In genomic region chr9:116345817-116346216, GRCh38 we compare ENCODE assay signal across 21 cellular contexts.
DNase-seq lines count a peak whose midpoint lies in the region; ATAC-seq, FAIRE-seq and TF ChIP-seq lines count a peak whose summit lies in the region.
"Had no signal": no experiment of that assay in that cellular context is flagged by ENCODE, and none has a peak within 500 bp of the region (broad histone marks: within the 10 kb centered on the region; RNA-seq: fewer than 3 reads in every experiment).

No MANE protein-coding gene starts in this region.

- H3K4me1 ChIP-seq in A549 (peaks cover 20% of the 10 kb centered on the region), IMR-90 (ENCODE audit: control insufficient read depth, insufficient read depth, low read length) (no peaks in the 10 kb centered on the region), heart right ventricle (peaks cover 0 to 9% (median 0%) of the 10 kb centered on the region in 9 donors), HepG2 (ENCODE audit: insufficient read depth, low read length) (peaks cover 35% of the 10 kb centered on the region)
- H3K4me1 ChIP-seq: Peyer's patch had no signal

- H3K27me3 ChIP-seq in IMR-90 (ENCODE audit: control insufficient read depth, insufficient read depth, low read length) (no peaks in the 10 kb centered on the region), heart right ventricle (no peaks in the 10 kb centered on the region), HepG2 (ENCODE audit: control insufficient read depth in 1 of 2, insufficient read depth in 2 of 2, low read length in 2 of 2) (no peaks in the 10 kb centered on the region)
- H3K27me3 ChIP-seq: Peyer's patch, SJSA1 had no signal

- H3K14ac ChIP-seq in IMR-90 (replicated peaks; ENCODE audit: low read depth, low read length) = no peak overlapping the region

- peaks cover 8% of the 10 kb centered on the region; the same call in 1 of the 2 replicates for H3K9me1 ChIP-seq in IMR-90 (ENCODE audit: insufficient read depth, low read length)

- WGBS in A549 (ENCODE audit: missing lambda C conversion rate) = 77% methylated on average over 3 of the region's 3 CpGs
- WGBS in IMR-90 (ENCODE audit: extremely low coverage in 2 of 2, insufficient read length in 1 of 2), 2 experiments = 40% methylated on average over 1 of the region's 3 CpGs; no CpG with 5 or more reads in 1 of the 2 experiments
- WGBS in heart right ventricle, 2 donors = 35 to 41% methylated on average over 3 of the region's 3 CpGs
- 40% methylated on average over 2 of the region's 3 CpGs for WGBS in HepG2 (ENCODE audit: low lambda C conversion rate)

- no peak overlapping the region for H4K5ac ChIP-seq in IMR-90 (ENCODE audit: low read depth, low read length)

- H3K36me3 ChIP-seq in IMR-90 (ENCODE audit: control insufficient read depth, insufficient read depth, low read length) (peaks cover 74% of the 10 kb centered on the region), heart right ventricle (no peaks in the 10 kb centered on the region), HepG2 (replicated peaks in 1 of 2; ENCODE audit: control insufficient read depth in 1 of 2, insufficient read depth in 2 of 2, low read length in 2 of 2) (no peaks in the 10 kb centered on the region)
- H3K36me3 ChIP-seq: Peyer's patch had no signal

- H3K4me3 ChIP-seq in A549 (no peak overlapping the region), IMR-90 (ENCODE audit: insufficient read depth, low read depth, low read length) (no peak overlapping the region), heart right ventricle (no peak overlapping the region), HepG2 (replicated peaks in 1 of 3; ENCODE audit: insufficient read depth in 1 of 3, low read depth in 2 of 3, low read length in 3 of 3) (no peak overlapping the region)
- H3K4me3 ChIP-seq: Peyer's patch, SJSA1 had no signal

- CTCF ChIA-PET in A549 (lab: Yijun Ruan, JAX) = interaction anchor here (0.6 to 3.2 kb wide), 4 partner anchors 11 to 303 kb away, joined by 3 to 10 read pairs (median 4); no protein-coding TSS in a partner anchor
- CTCF ChIA-PET in IMR-90 (lab: Yijun Ruan, JAX) = interaction anchor here (0.6 kb wide), 1 partner anchor 33 kb away, joined by 3 read pairs; no protein-coding TSS in a partner anchor
- CTCF ChIA-PET in HepG2 (lab: Yijun Ruan, JAX; ENCODE audit: low intra/inter-chr PET ratio, low total read pairs) = no interaction called here

- no peak for TF ChIP-seq EP300 in A549 (IDR thresholded peaks at IDR 0.05)
- no peak for TF ChIP-seq EP300 in HepG2 (IDR thresholded peaks at IDR 0.05; ENCODE audit: low read depth in 2 of 2, low read length in 2 of 2)
- TF ChIP-seq EP300 in HepG2 (CRISPR knock-in tag; IDR thresholded peaks at IDR 0.05; ENCODE audit: borderline replicate concordance) = no peak

- TF ChIP-seq POLR2A in A549 (IDR thresholded peaks at IDR 0.05; ENCODE audit: low read length) (no peak), IMR-90 (IDR thresholded peaks at IDR 0.05; ENCODE audit: low read depth, low read length) (no peak), HepG2 (IDR thresholded peaks at IDR 0.05; ENCODE audit: insufficient read depth in 1 of 2, low read depth in 2 of 2, low read length in 2 of 2) (no peak)

- dilution Hi-C loops in IMR-90 (cut with HindIII; ENCODE audit: low sequenced_read_pairs, unreplicated experiment) = no loop called here

- no TSS peak for BruUV-seq in IMR-90 (replicated peaks; lab: Mats Ljungman, UMichigan)
- no TSS peak for BruUV-seq in HepG2 (replicated peaks; lab: Mats Ljungman, UMichigan)

- no peak overlapping the region for H2BK20ac ChIP-seq in IMR-90 (ENCODE audit: low read depth, low read length)

- ATAC-seq in A549 (peak; percentile 12 to 13; a peak in 2 of 6 replicates), IMR-90 (ENCODE audit: low read depth) (no peak), heart right ventricle (peak in 5 of 8 donors; percentile 24 to 78 (median 43)), HepG2 (peak; percentile 88), HG03039 (IDR thresholded peaks at IDR 0.05; ENCODE audit: unreplicated experiment) (no peak), HG02884 (IDR thresholded peaks at IDR 0.05; ENCODE audit: unreplicated experiment) (no peak)

- peak overlapping the region; percentile 33 for H2AK9ac ChIP-seq in IMR-90 (replicated peaks; ENCODE audit: low read depth, low read length, poor library complexity)

- FAIRE-seq in A549 (lab: Jason Lieb, UNC) (no peak), HepG2 (lab: Jason Lieb, UNC) (peak; percentile 56)
- FAIRE-seq: GM12891 had no signal

- in situ Hi-C loops in IMR-90 (cut with MboI; ENCODE audit: low sequenced_read_pairs) = no loop called here
- in situ Hi-C loops in HepG2 (cut with HindIII; ENCODE audit: extremely low pct_ligation_motif_present, low pct_unique_long_range_greater_than_20kb) = loop anchor here (25.0 kb wide), 1 partner anchor 216 kb away; no protein-coding TSS in a partner anchor

- no peaks in the 10 kb centered on the region for H3K79me1 ChIP-seq in IMR-90 (ENCODE audit: low read depth in 1 of 2, low read length in 2 of 2)

- no peaks in the 10 kb centered on the region for H3K9me3 ChIP-seq in A549
- no peaks in the 10 kb centered on the region for H3K9me3 ChIP-seq in IMR-90 (ENCODE audit: control insufficient read depth, insufficient read depth, low read length)
- H3K9me3 ChIP-seq in heart right ventricle = no peaks in the 10 kb centered on the region
- H3K9me3 ChIP-seq in HepG2 (ENCODE audit: low read length) = no peaks in the 10 kb centered on the region
- H3K9me3 ChIP-seq: Peyer's patch, SJSA1 had no signal

- H2BK120ac ChIP-seq in IMR-90 (ENCODE audit: low read depth, low read length) = no peak overlapping the region

- intact Hi-C loops in IMR-90 (cut with micrococcal nuclease) (no loop called here), heart right ventricle (cut with DNase I) (no loop called here), HepG2 (cut with micrococcal nuclease; ENCODE audit: unreplicated experiment) (no loop called here)

- no peak overlapping the region for H3K56ac ChIP-seq in IMR-90 (ENCODE audit: extremely low read depth, insufficient read depth, low read length)

- no peak overlapping the region for H3K4me2 ChIP-seq in A549
- H3K4me2 ChIP-seq in IMR-90 (ENCODE audit: low read depth, low read length) = no peak overlapping the region
- H3K4me2 ChIP-seq in HepG2 (ENCODE audit: low read depth, low read length) = peak overlapping the region; percentile 43

- no peak overlapping the region for H4K91ac ChIP-seq in IMR-90 (ENCODE audit: insufficient read depth, low read depth, low read length)

- no peak overlapping the region for H2AK5ac ChIP-seq in IMR-90 (ENCODE audit: low read depth, low read length)

- no peak overlapping the region for H4K8ac ChIP-seq in IMR-90 (ENCODE audit: low read depth in 2 of 2, low read length in 2 of 2)

- H3K9ac ChIP-seq in IMR-90 (ENCODE audit: low read depth, low read length) = no peak overlapping the region
- no peak overlapping the region for H3K9ac ChIP-seq in HepG2 (ENCODE audit: insufficient read depth, low read depth, low read length)

- no peaks in the 10 kb centered on the region for H3K79me2 ChIP-seq in HepG2 (ENCODE audit: insufficient read depth, low read length)

- TF ChIP-seq CTCF in A549 (IDR thresholded peaks at IDR 0.05) (no peak), IMR-90 (conservative IDR thresholded peaks at IDR 0.05; ENCODE audit: low read depth, low read length) (no peak), heart right ventricle (IDR thresholded peaks at IDR 0.05) (no peak), HepG2 (CRISPR knock-in tag; IDR thresholded peaks at IDR 0.05) (no peak)

- no peak overlapping the region for H3K23ac ChIP-seq in IMR-90 (ENCODE audit: low read depth, low read length)

- TF ChIP-seq RAD21 in A549 (conservative IDR thresholded peaks at IDR 0.05 in 1 of 2, IDR thresholded peaks at IDR 0.05 in 1 of 2) (no peak), IMR-90 (IDR thresholded peaks at IDR 0.05; ENCODE audit: low read length) (no peak), HepG2 (CRISPR knock-in tag; IDR thresholded peaks at IDR 0.05) (no peak)

- H2BK15ac ChIP-seq in IMR-90 (ENCODE audit: low read depth, low read length) = no peak overlapping the region

- no peaks in the 10 kb centered on the region; the same call in 1 of the 2 replicates for H4K20me1 ChIP-seq in IMR-90 (ENCODE audit: insufficient read depth, low read length)
- no peaks in the 10 kb centered on the region for H4K20me1 ChIP-seq in HepG2 (ENCODE audit: insufficient read depth, low read length)

- no peak overlapping the region for H2BK5ac ChIP-seq in IMR-90 (ENCODE audit: low read depth, low read length, poor library complexity, severe bottlenecking)

- POLR2A ChIA-PET in A549 (lab: Yijun Ruan, JAX) = interaction anchor here (0.7 kb wide), 1 partner anchor 344 kb away, joined by 4 read pairs; no protein-coding TSS in a partner anchor
- POLR2A ChIA-PET in IMR-90 (lab: Charles Lee; ENCODE audit: unreplicated experiment) = no interaction called here
- POLR2A ChIA-PET in HepG2 (lab: Yijun Ruan, JAX) = no interaction called here

- H3K4ac ChIP-seq in IMR-90 (ENCODE audit: low read depth, low read length) = no peak overlapping the region

- no peak for DNase-seq in A549 (ENCODE audit: low read depth in 1 of 2, low spot score in 1 of 2)
- no peak for DNase-seq in IMR-90
- DNase-seq in heart right ventricle = no peak
- DNase-seq in HepG2 (ENCODE audit: low spot score) = peak; percentile 62
- DNase-seq in activated effector memory CD4-positive, alpha-beta T cell treated with anti-CD3 and anti-CD28 coated beads, Interleukin-2, amount 50 U/mL, for 16 hours = no peak
- DNase-seq: CD4-positive, CD25-positive, alpha-beta regulatory T cell; DND-41; H9; HFFc6; Karpas-422; MV-4-11; NCI-H1417; NCI-H187; NCI-H2227 treated with DMSO at 0.1 percent for 48 hours; NCI-H510A; NCI-H748 treated with DMSO at 0.1 percent for 48 hours; Peyer's patch had no signal

- no peak overlapping the region for H3K18ac ChIP-seq in IMR-90 (ENCODE audit: low read depth, low read length)

- H2AFZ ChIP-seq in IMR-90 (replicated peaks; ENCODE audit: low read length, poor library complexity) (no peak overlapping the region), HepG2 (ENCODE audit: low read length) (no peak overlapping the region)

- H3K27ac ChIP-seq in A549 (peak overlapping the region in 1 of 2 experiments; percentile 22; a peak in 4 of 6 replicates), IMR-90 (ENCODE audit: insufficient read depth, low read length) (no peak overlapping the region), heart right ventricle (no peak overlapping the region), HepG2 (ENCODE audit: extremely low read length, insufficient read depth, low read length) (no peak overlapping the region)
- H3K27ac ChIP-seq: Peyer's patch, SJSA1 had no signal

TF ChIP-seq in A549, 52 proteins besides CTCF, POLR2A, EP300 and RAD21 (continues in another document):
- TF ChIP-seq CEBPB (IDR thresholded peaks at IDR 0.05) (no peak), NPAS2 (CRISPR knock-in tag; IDR thresholded peaks at IDR 0.05; ENCODE audit: borderline replicate concordance) (no peak), TFCP2L1 (CRISPR knock-in tag; IDR thresholded peaks at IDR 0.05) (no peak)

TF ChIP-seq in IMR-90, 13 proteins besides CTCF, POLR2A, EP300 and RAD21 (continues in another document):
- TF ChIP-seq MAFK (IDR thresholded peaks at IDR 0.05; ENCODE audit: low read depth, low read length) (no peak), FOS (IDR thresholded peaks at IDR 0.05; ENCODE audit: low read depth, low read length) (no peak)

Comparison
In these comparisons a context has a peak if more than half of its experiments do, and no peak if none do; other contexts are left out.
1. ATAC-seq: peak in A549 (2 of 2), heart right ventricle (5 of 8) and HepG2 (single experiment); none in IMR-90 (single experiment), HG03039 (single experiment) and HG02884 (single experiment).